ENCODE assay signal across 8 cellular contexts in the genomic region with DNA sequence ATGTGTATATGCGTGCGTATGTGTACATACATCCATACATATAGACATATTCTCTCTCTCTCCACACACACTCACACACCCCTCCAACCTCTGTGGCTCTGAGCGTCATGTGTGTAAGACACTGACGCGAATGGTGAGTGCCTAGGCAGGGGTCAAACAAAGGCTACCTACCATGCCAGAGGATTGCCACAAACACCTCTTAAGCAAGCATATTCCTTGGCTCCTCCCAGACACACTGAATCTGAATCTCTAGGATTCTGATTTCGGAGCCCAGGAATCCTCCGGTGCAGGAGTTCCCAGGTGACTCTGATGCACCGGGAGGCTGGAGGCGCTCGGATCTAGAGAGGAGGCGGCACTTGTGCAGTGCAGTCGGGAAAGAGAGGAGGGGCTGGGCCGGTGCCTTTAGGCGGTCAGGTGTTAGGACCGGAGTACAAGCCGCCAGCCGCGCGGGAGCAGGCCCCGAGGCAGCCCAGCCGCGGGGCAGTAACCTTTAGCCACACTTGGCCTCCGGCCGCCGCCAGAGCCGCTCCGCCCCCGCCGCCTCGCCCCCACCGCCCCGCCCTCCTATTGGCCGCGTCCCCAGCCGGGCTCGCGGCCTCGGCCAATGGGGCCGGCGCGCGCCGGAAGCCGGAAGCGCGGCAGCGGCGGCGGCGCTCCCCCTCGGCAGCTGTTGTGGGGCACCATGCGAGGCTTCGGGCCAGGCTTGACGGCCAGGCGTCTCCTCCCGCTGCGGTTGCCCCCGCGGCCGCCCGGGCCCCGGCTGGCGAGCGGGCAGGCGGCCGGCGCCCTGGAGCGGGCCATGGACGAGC. TPM values are rescaled to one million over a fixed set of nuclear protein-coding genes. Genes with fewer than 3 reads are reported as not detected.
DNase-seq lines count a peak whose midpoint lies in the region; ATAC-seq, FAIRE-seq and TF ChIP-seq lines count a peak whose summit lies in the region.

A gene (plus strand): TSS at position 653 of the 809 bp plus-strand sequence. CDS start 30 bp downstream, at position 683.

- H3K36me3 Mint-ChIP-seq in T-helper 17 cell (ENCODE audit: low read depth) = peaks cover 3% of the 10 kb centered on the region

- WGBS in right cardiac atrium = 6% methylated on average over 68 of the region's 69 CpGs

- H3K27ac Mint-ChIP-seq in T-helper 17 cell = peak within 1 kb of the TSS; percentile 77

- H3K4me3 ChIP-seq in H7 (ENCODE audit: insufficient read depth, low read depth, low read length) (peak within 1 kb of the TSS; percentile 76), right cardiac atrium (ENCODE audit: low read length) (peak within 1 kb of the TSS; percentile 78)

- peaks cover 29% of the 10 kb centered on the region for H3K4me1 Mint-ChIP-seq in T-helper 17 cell

- no peak for TF ChIP-seq CTCF in GM10266 (IDR thresholded peaks at IDR 0.05; ENCODE audit: control insufficient read depth, insufficient read depth, low read depth, missing control alignments)

- peaks cover 3% of the 10 kb centered on the region for H3K4me1 ChIP-seq in right cardiac atrium (ENCODE audit: control insufficient read depth, insufficient read depth, low read length)

- H3K27ac ChIP-seq in angular gyrus (ENCODE audit: low read depth, low read length) (peak within 1 kb of the TSS; percentile 95), right cardiac atrium (ENCODE audit: low read length) (peak within 1 kb of the TSS; percentile 95)

- peaks cover 19% of the 10 kb centered on the region for H3K27me3 Mint-ChIP-seq in T-helper 17 cell

- DNase-seq in GM10266 (ENCODE audit: extremely low spot score) (peak; percentile 98), H7 (peak; percentile 99), M059J (ENCODE audit: low read depth) (peak; percentile 72), T-helper 17 cell (peak; percentile 56 to 78 (median 70)), right cardiac atrium (peak; percentile 88 to 97 (median 94)), putamen (ENCODE audit: low spot score) (peak; percentile 89), urothelium cell line (ENCODE audit: low spot score) (peak; percentile 97)

- H3K4me3 Mint-ChIP-seq in T-helper 17 cell = peak within 1 kb of the TSS; percentile 99

- ATAC-seq in T-helper 17 cell = peak; percentile 97
- ATAC-seq in right cardiac atrium = peak; percentile 92

- intact Hi-C loops in right cardiac atrium (cut with DNase I) = no loop called here

- H3K27me3 ChIP-seq in H7 (ENCODE audit: control insufficient read depth, insufficient read depth, low read length) (peaks cover 12% of the 10 kb centered on the region; the same call in 1 of the 2 replicates), right cardiac atrium (ENCODE audit: control insufficient read depth, insufficient read depth) (no peaks in the 10 kb centered on the region)

- H3K9me3 ChIP-seq in T-helper 17 cell (ENCODE audit: control insufficient read depth, low read length, poor library complexity, severe bottlenecking) (no peaks in the 10 kb centered on the region), right cardiac atrium (ENCODE audit: control insufficient read depth, low read length) (no peaks in the 10 kb centered on the region)

- no peak for FAIRE-seq in urothelium cell line (lab: Jason Lieb, UNC)

- no peaks in the 10 kb centered on the region for H3K36me3 ChIP-seq in H7 (replicated peaks; ENCODE audit: control insufficient read depth, insufficient read depth, low read length)

RNA-seq across cellular contexts. Expression of the gene that starts here (rescaled TPM):
- 2.2 and 2.3 TPM in 2 replicates for total RNA-seq in H7 (2014; rRNA removed; shearing (Covaris generic))
- 1.2 and 2.0 TPM in 2 replicates for total RNA-seq in M059J (2014; rRNA removed; shearing (Covaris generic))
- total RNA-seq in T-helper 17 cell = 1 to 10 TPM; 4.7 to 6.2 TPM
- total RNA-seq in right cardiac atrium = 10 to 100 TPM; 24.1 to 34.5 (median 29.1) TPM
- polyA plus RNA-seq in right cardiac atrium = 27.4 TPM

Comparison
In these comparisons a context has a peak if more than half of its experiments do, and no peak if none do; other contexts are left out.
1. Peak in every context shown above with its lines: DNase-seq, ATAC-seq, H3K4me3 ChIP-seq and H3K27ac ChIP-seq.